Comparison of ENCODE assay signal across 9 cellular contexts in the genomic region with DNA sequence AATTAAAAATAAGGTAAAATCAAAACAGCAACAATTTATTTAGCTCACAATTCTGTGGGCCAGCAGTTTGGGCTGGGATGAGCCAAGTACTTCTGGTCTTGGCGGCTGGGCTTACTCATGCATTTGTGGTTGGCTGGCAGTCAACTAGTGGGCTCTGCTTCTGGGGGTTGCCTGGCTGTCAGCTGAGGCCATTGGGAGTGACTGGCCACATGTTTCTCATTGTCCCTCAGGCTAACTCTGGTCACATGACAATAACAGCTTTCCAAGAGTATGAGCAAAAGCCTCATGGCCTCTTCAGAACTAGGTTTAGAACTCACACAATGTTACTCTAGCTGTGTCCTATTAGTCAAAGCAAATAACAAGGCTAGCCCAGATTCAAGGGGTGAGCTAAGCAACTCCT. TPM values are rescaled to one million over a fixed set of nuclear protein-coding genes. Genes with fewer than 3 reads are reported as not detected.
DNase-seq lines count a peak whose midpoint lies in the region; ATAC-seq lines count a peak whose summit lies in the region.
"Had no signal": no experiment of that assay in that cellular context is flagged by ENCODE, and none has a peak within 500 bp of the region (broad histone marks: within the 10 kb centered on the region; RNA-seq: fewer than 3 reads in every experiment).

No MANE protein-coding gene starts in this region.

- peak overlapping the region; percentile 77 for H3K27ac Mint-ChIP-seq in activated T-helper 17 cell treated with anti-CD3 and anti-CD28 coated beads, Interleukin-2, amount 50 U/mL, for 72 hours

- peaks cover 11% of the 10 kb centered on the region for H3K27me3 Mint-ChIP-seq in activated T-helper 17 cell treated with anti-CD3 and anti-CD28 coated beads, Interleukin-2, amount 50 U/mL, for 72 hours

- DNase-seq in AG08395 (ENCODE audit: low spot score) (peak; percentile 95), islet precursor cell (peak; percentile 85), NCI-H187 (lab: John Stamatoyannopoulos, UW) (no peak)
- DNase-seq: GDM1 had no signal

- H3K4me3 Mint-ChIP-seq in activated T-helper 17 cell treated with anti-CD3 and anti-CD28 coated beads, Interleukin-2, amount 50 U/mL, for 72 hours = peak overlapping the region; percentile 53

- H3K9me3 Mint-ChIP-seq in activated T-helper 17 cell treated with anti-CD3 and anti-CD28 coated beads, Interleukin-2, amount 50 U/mL, for 72 hours = peaks cover 5% of the 10 kb centered on the region

- ATAC-seq in HG02763 (IDR thresholded peaks at IDR 0.05; ENCODE audit: unreplicated experiment) (peak; percentile 49), GM18498 (IDR thresholded peaks at IDR 0.05; ENCODE audit: unreplicated experiment) (no peak), HG02623 (IDR thresholded peaks at IDR 0.05; ENCODE audit: unreplicated experiment) (no peak), GM19395 (IDR thresholded peaks at IDR 0.05; ENCODE audit: unreplicated experiment) (no peak)
- peak; percentile 85 for ATAC-seq in activated T-helper 17 cell treated with anti-CD3 and anti-CD28 coated beads, Interleukin-2, amount 50 U/mL, for 72 hours (replicated peaks)

- H3K36me3 Mint-ChIP-seq in activated T-helper 17 cell treated with anti-CD3 and anti-CD28 coated beads, Interleukin-2, amount 50 U/mL, for 72 hours (ENCODE audit: low read depth) = no peaks in the 10 kb centered on the region

- H3K4me1 Mint-ChIP-seq in activated T-helper 17 cell treated with anti-CD3 and anti-CD28 coated beads, Interleukin-2, amount 50 U/mL, for 72 hours = peaks cover 30% of the 10 kb centered on the region

RNA-seq across cellular contexts. Expression of a gene that starts 15.6 kb away (rescaled TPM):
- not detected for total RNA-seq in activated T-helper 17 cell treated with anti-CD3 and anti-CD28 coated beads, Interleukin-2, amount 50 U/mL, for 72 hours

RNA-seq across cellular contexts. Expression of a gene that starts 47.6 kb away (rescaled TPM):
- total RNA-seq in activated T-helper 17 cell treated with anti-CD3 and anti-CD28 coated beads, Interleukin-2, amount 50 U/mL, for 72 hours = 1 to 10 TPM; 2.7 to 3.8 TPM

Comparison
In these comparisons a context has a peak if more than half of its experiments do, and no peak if none do; other contexts are left out.
1. DNase-seq: peak in AG08395 (single experiment) and islet precursor cell (single experiment); none in NCI-H187 (0 of 2).
2. ATAC-seq: peak in HG02763 (single experiment) and activated T-helper 17 cell treated with anti-CD3 and anti-CD28 coated beads, Interleukin-2, amount 50 U/mL, for 72 hours (single experiment); none in GM18498 (single experiment), HG02623 (single experiment) and GM19395 (single experiment).